Comparison of ENCODE assay signal across 8 cellular contexts in genomic region chr6:28940859-28941680, GRCh38. TPM values are rescaled to one million over a fixed set of nuclear protein-coding genes. Genes with fewer than 3 reads are reported as not detected.
DNase-seq lines count a peak whose midpoint lies in the region; ATAC-seq, FAIRE-seq and TF ChIP-seq lines count a peak whose summit lies in the region.

No MANE protein-coding gene starts in this region.

- peaks cover 44% of the 10 kb centered on the region for H3K4me1 ChIP-seq in HepG2 (ENCODE audit: insufficient read depth, low read length)

- WGBS in HepG2 (ENCODE audit: low lambda C conversion rate) = under 1% methylated on average over 28 of the region's 28 CpGs

- H3K9me3 ChIP-seq in HepG2 (ENCODE audit: low read length) = no peaks in the 10 kb centered on the region

- DNase-seq in AG04449 (ENCODE audit: low read depth, low spot score) (no peak), NCI-H524 treated with DMSO at 0.1 percent for 48 hours (lab: John Stamatoyannopoulos, UW) (peak; percentile 58), HepG2 (ENCODE audit: low spot score) (peak; percentile 89)
- peak; percentile 86 for DNase-seq in activated CD4-positive, alpha-beta T cell treated with anti-CD3 and anti-CD28 coated beads for 48 hours
- DNase-seq in stimulated activated CD4-positive, alpha-beta T cell treated with anti-CD3 and anti-CD28 coated beads, Interleukin-2, amount 100 ng/mL, for 4 hours (ENCODE audit: low read depth) = peak; percentile 67

- no peak for TF ChIP-seq RAD21 in HepG2 (CRISPR knock-in tag; IDR thresholded peaks at IDR 0.05)

- H2AFZ ChIP-seq in HepG2 (ENCODE audit: low read length) = peak overlapping the region; percentile 98

- H3K27me3 Mint-ChIP-seq in dendritic cell treated with granulocyte-macrophage colony-stimulating factor and Interleukin-4, amounts not matched to agents 40 ng/mL and 50 ng/mL, for 4 days = peaks cover 1% of the 10 kb centered on the region

- TF ChIP-seq CTCF in AG04449 (IDR thresholded peaks at IDR 0.05; ENCODE audit: insufficient read depth, low read length, missing control alignments) (no peak), HepG2 (CRISPR knock-in tag; IDR thresholded peaks at IDR 0.05) (peak; percentile 13)

- peaks cover 0 to 7% of the 10 kb centered on the region in 2 experiments; a peak in 1 of 5 replicates for H3K27me3 ChIP-seq in HepG2 (ENCODE audit: control insufficient read depth in 1 of 2, insufficient read depth in 2 of 2, low read length in 2 of 2)

- peak overlapping the region; percentile 63 for H3K27ac ChIP-seq in HepG2 (ENCODE audit: extremely low read length, insufficient read depth, low read length)

- in situ Hi-C loops in HepG2 (cut with HindIII; ENCODE audit: extremely low pct_ligation_motif_present, low pct_unique_long_range_greater_than_20kb) = loop anchor here (5.0 kb wide), 2 partner anchors 41 to 76 kb away; no protein-coding TSS in a partner anchor

- ATAC-seq in GM18907 (IDR thresholded peaks at IDR 0.05; ENCODE audit: unreplicated experiment) (peak; percentile 61), HG03280 (IDR thresholded peaks at IDR 0.05; ENCODE audit: unreplicated experiment) (peak; percentile 52), HepG2 (peak; percentile 73)

- intact Hi-C loops in dendritic cell treated with granulocyte-macrophage colony-stimulating factor and Interleukin-4, amounts not matched to agents 40 ng/mL and 50 ng/mL, for 4 days (cut with micrococcal nuclease) = loop anchor here (1.0 to 2.0 kb wide), 6 partner anchors 18 to 102 kb away; partner anchors contain the start of gene TRIM27
- intact Hi-C loops in HepG2 (cut with micrococcal nuclease; ENCODE audit: unreplicated experiment) = loop anchor here (1.0 to 5.0 kb wide), 8 partner anchors 17 to 144 kb away; no protein-coding TSS in a partner anchor

- no TSS peak for BruUV-seq in HepG2 (replicated peaks; lab: Mats Ljungman, UMichigan)

- no peaks in the 10 kb centered on the region for H3K79me2 ChIP-seq in HepG2 (ENCODE audit: insufficient read depth, low read length)

- no peaks in the 10 kb centered on the region for H3K36me3 ChIP-seq in HepG2 (replicated peaks in 1 of 2; ENCODE audit: control insufficient read depth in 1 of 2, insufficient read depth in 2 of 2, low read length in 2 of 2)

- H4K20me1 ChIP-seq in HepG2 (ENCODE audit: insufficient read depth, low read length) = no peaks in the 10 kb centered on the region

- POLR2A ChIA-PET in AG04449 (lab: Yijun Ruan, JAX) (interaction anchor here (0.8 to 1.9 kb wide), 2 partner anchors 18 to 45 kb away, joined by 3 to 15 read pairs; partner anchors contain the start of gene TRIM27), HepG2 (lab: Yijun Ruan, JAX) (interaction anchor here (1.2 to 6.2 kb wide), 4 partner anchors 18 to 75 kb away, joined by 4 to 82 read pairs (median 10); partner anchors contain the start of gene TRIM27)

- peaks cover 56% of the 10 kb centered on the region for H3K4me1 Mint-ChIP-seq in dendritic cell treated with granulocyte-macrophage colony-stimulating factor and Interleukin-4, amounts not matched to agents 40 ng/mL and 50 ng/mL, for 4 days (ENCODE audit: low read depth)

- peak overlapping the region; percentile 64 for H3K9ac ChIP-seq in HepG2 (ENCODE audit: insufficient read depth, low read depth, low read length)

- FAIRE-seq in HepG2 (lab: Jason Lieb, UNC) = peak; percentile 26

- peak overlapping the region; percentile 86 for H3K4me3 Mint-ChIP-seq in dendritic cell treated with granulocyte-macrophage colony-stimulating factor and Interleukin-4, amounts not matched to agents 40 ng/mL and 50 ng/mL, for 4 days

- no peak for TF ChIP-seq EP300 in HepG2 (IDR thresholded peaks at IDR 0.05; ENCODE audit: low read depth in 2 of 2, low read length in 2 of 2)
- TF ChIP-seq EP300 in HepG2 (CRISPR knock-in tag; IDR thresholded peaks at IDR 0.05; ENCODE audit: borderline replicate concordance) = no peak; the same call in 1 of the 2 replicates

- H3K4me3 ChIP-seq in AG04449 (ENCODE audit: low read depth, low read length) (peak overlapping the region; percentile 74), HepG2 (replicated peaks in 1 of 3; ENCODE audit: insufficient read depth in 1 of 3, low read depth in 2 of 3, low read length in 3 of 3) (peak overlapping the region; percentile 68 to 85 (median 79))

- H3K9me3 Mint-ChIP-seq in dendritic cell treated with granulocyte-macrophage colony-stimulating factor and Interleukin-4, amounts not matched to agents 40 ng/mL and 50 ng/mL, for 4 days = no peaks in the 10 kb centered on the region

- H3K4me2 ChIP-seq in HepG2 (ENCODE audit: low read depth, low read length) = peak overlapping the region; percentile 82

- no peaks in the 10 kb centered on the region for H3K36me3 Mint-ChIP-seq in dendritic cell treated with granulocyte-macrophage colony-stimulating factor and Interleukin-4, amounts not matched to agents 40 ng/mL and 50 ng/mL, for 4 days (ENCODE audit: low read depth)

- CTCF ChIA-PET in AG04449 (lab: Yijun Ruan, JAX) (interaction anchor here (0.6 to 1.5 kb wide), 7 partner anchors 12 to 867 kb away, joined by 3 to 4 read pairs (median 3); partner anchors contain the start of gene TRIM27), HepG2 (lab: Yijun Ruan, JAX; ENCODE audit: low intra/inter-chr PET ratio, low total read pairs) (interaction anchor here (1.7 to 2.3 kb wide), 2 partner anchors 76 to 104 kb away, joined by 6 read pairs; no protein-coding TSS in a partner anchor)

- peak overlapping the region; percentile 75 for H3K27ac Mint-ChIP-seq in dendritic cell treated with granulocyte-macrophage colony-stimulating factor and Interleukin-4, amounts not matched to agents 40 ng/mL and 50 ng/mL, for 4 days

- no peak for TF ChIP-seq POLR2A in HepG2 (IDR thresholded peaks at IDR 0.05; ENCODE audit: insufficient read depth in 1 of 2, low read depth in 2 of 2, low read length in 2 of 2)

TF ChIP-seq in HepG2, 621 proteins besides CTCF, POLR2A, EP300 and RAD21 (continues in another document):
- TF ChIP-seq ZNF713 (CRISPR knock-in tag; IDR thresholded peaks at IDR 0.05) = no peak
- TF ChIP-seq STAT6 (CRISPR knock-in tag; IDR thresholded peaks at IDR 0.05; ENCODE audit: borderline replicate concordance) = no peak; the same call in 1 of the 2 replicates
- peak; percentile 88 for TF ChIP-seq PHF21A (CRISPR knock-in tag; IDR thresholded peaks at IDR 0.05)
- TF ChIP-seq SRY (CRISPR knock-in tag; IDR thresholded peaks at IDR 0.05) = no peak; the same call in 1 of the 2 replicates
- TF ChIP-seq RFXANK (CRISPR knock-in tag; IDR thresholded peaks at IDR 0.05) = 0 out of 2 replicates have a peak, but pooled peaks have one; percentile 40
- TF ChIP-seq SCMH1 (CRISPR knock-in tag; IDR thresholded peaks at IDR 0.05; ENCODE audit: borderline replicate concordance) = no peak
- TF ChIP-seq XBP1 (CRISPR knock-in tag; IDR thresholded peaks at IDR 0.05) = no peak; the same call in 1 of the 2 replicates
- TF ChIP-seq KLF16 (CRISPR knock-in tag; IDR thresholded peaks at IDR 0.05) = peak in 1 of 2 experiments; percentile 71; a peak in 1 of 4 replicates
- no peak for TF ChIP-seq ZNF850 (CRISPR knock-in tag; conservative IDR thresholded peaks at IDR 0.05)
- 0 out of 2 replicates have a peak, but pooled peaks have one; percentile 19 for TF ChIP-seq REPIN1 (CRISPR knock-in tag; IDR thresholded peaks at IDR 0.05; ENCODE audit: borderline replicate concordance, low read depth)

RNA-seq across cellular contexts. Expression of gene TRIM27, which starts 17.3 kb away (rescaled TPM):
- total RNA-seq in HepG2 (2016; rRNA removed; fragmentation: Illumina TruSeq; extraction: Trizol) = 79.0 and 88.6 TPM in 2 replicates
- total RNA-seq in HepG2 (2016; cell fraction: cytosol; rRNA removed; fragmentation: Illumina TruSeq; extraction: Trizol; ENCODE audit: low read depth) = 14.2 and 14.7 TPM in 2 replicates
- total RNA-seq in HepG2 (2016; cell fraction: insoluble cytoplasmic fraction; rRNA removed; fragmentation: Illumina TruSeq; extraction: Trizol) = 82.1 and 84.2 TPM in 2 replicates
- 35.6 and 36.2 TPM in 2 replicates for total RNA-seq in HepG2 (2016; cell fraction: membrane; rRNA removed; fragmentation: Illumina TruSeq; extraction: Trizol)
- 86.3 and 102 TPM in 2 replicates for total RNA-seq in HepG2 (2016; cell fraction: nucleus; rRNA removed; fragmentation: Illumina TruSeq; extraction: Trizol)
- polyA plus RNA-seq in HepG2 (2011; rRNA removed) = 108 and 112 TPM in 2 replicates
- polyA plus RNA-seq in HepG2 (2011; cell fraction: cytosol; rRNA removed) = 79.8 and 88.4 TPM in 2 replicates
- 158 and 172 TPM in 2 replicates for polyA plus RNA-seq in HepG2 (2011; cell fraction: nucleus; rRNA removed)
- 57.6 and 68.7 TPM in 2 replicates for polyA plus RNA-seq in HepG2 (2012)
- 6.2 and 6.6 TPM in 2 replicates for polyA plus RNA-seq in HepG2 (2016; cell fraction: cytosol; fragmentation: Illumina TruSeq; extraction: Trizol; ENCODE audit: low read depth)
- polyA plus RNA-seq in HepG2 (2016; cell fraction: insoluble cytoplasmic fraction; fragmentation: Illumina TruSeq; extraction: Trizol; ENCODE audit: low read depth) = 74.5 and 78.1 TPM in 2 replicates
- 14.8 and 17.7 TPM in 2 replicates for polyA plus RNA-seq in HepG2 (2016; cell fraction: membrane; fragmentation: Illumina TruSeq; extraction: Trizol; ENCODE audit: low read depth)
- polyA plus RNA-seq in HepG2 (2016; cell fraction: nucleus; fragmentation: Illumina TruSeq; extraction: Trizol; ENCODE audit: insufficient read depth, low read depth) = 88.3 and 97.6 TPM in 2 replicates
- 155 and 156 TPM in 2 replicates for polyA minus RNA-seq in HepG2 (2011; rRNA and poly(A)+ RNA removed; ENCODE audit: low replicate concordance)
- 47.8 and 51.6 TPM in 2 replicates for polyA minus RNA-seq in HepG2 (2011; cell fraction: cytosol; rRNA and poly(A)+ RNA removed)
- 183 and 209 TPM in 2 replicates for polyA minus RNA-seq in HepG2 (2011; cell fraction: nucleus; rRNA and poly(A)+ RNA removed)
